1 cellular context compared by ENCODE assay signal in the genomic region with DNA sequence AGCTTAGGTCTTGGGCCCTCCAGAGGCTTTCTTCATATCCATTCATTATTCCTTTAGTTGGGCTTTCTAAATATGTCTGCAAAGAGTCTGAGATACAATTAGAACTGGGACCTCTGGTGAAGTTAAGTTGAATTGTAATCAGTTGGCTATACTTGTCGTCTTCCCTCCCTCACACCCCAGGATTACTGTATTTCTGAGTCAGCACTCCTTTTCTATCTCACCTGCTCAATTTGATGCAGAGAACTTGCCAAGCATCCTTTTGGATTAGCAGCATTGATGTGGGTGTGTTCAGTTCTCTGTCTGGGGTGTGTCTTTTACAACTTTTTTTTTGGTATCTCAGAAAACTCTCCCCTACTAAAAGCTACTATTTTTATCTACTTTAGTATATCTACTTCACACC.
TF ChIP-seq lines count a peak whose summit lies in the region.

No MANE protein-coding gene starts in this region.

TF ChIP-seq in K562, 482 proteins besides CTCF, POLR2A, EP300 and RAD21:
- TF ChIP-seq C11orf30 (IDR thresholded peaks at IDR 0.05; ENCODE audit: low read depth) (0 out of 2 replicates have a peak, but pooled peaks have one; percentile 28), RFX7 (CRISPR knock-in tag; IDR thresholded peaks at IDR 0.05) (no peak), MTA1 (IDR thresholded peaks at IDR 0.05; ENCODE audit: borderline replicate concordance) (no peak), CHD4 (IDR thresholded peaks at IDR 0.05; ENCODE audit: insufficient read depth, insufficient replicate concordance, low read depth, low read length, poor library complexity, severe bottlenecking) (no peak), L3MBTL2 (IDR thresholded peaks at IDR 0.05) (no peak), ESRRB (CRISPR knock-in tag; IDR thresholded peaks at IDR 0.05; ENCODE audit: borderline replicate concordance) (no peak), POU5F1 (IDR thresholded peaks at IDR 0.05; ENCODE audit: borderline replicate concordance, low read depth, low read length, partially characterized antibody) (no peak), EZH2 (IDR thresholded peaks at IDR 0.05; ENCODE audit: borderline replicate concordance, low read depth, low read length) (no peak), EHMT2 (IDR thresholded peaks at IDR 0.05) (no peak), ZNF316 (IDR thresholded peaks at IDR 0.05) (peak; percentile 56), ZNF311 (CRISPR knock-in tag; IDR thresholded peaks at IDR 0.05) (no peak)
- TF ChIP-seq, protein P1, sequence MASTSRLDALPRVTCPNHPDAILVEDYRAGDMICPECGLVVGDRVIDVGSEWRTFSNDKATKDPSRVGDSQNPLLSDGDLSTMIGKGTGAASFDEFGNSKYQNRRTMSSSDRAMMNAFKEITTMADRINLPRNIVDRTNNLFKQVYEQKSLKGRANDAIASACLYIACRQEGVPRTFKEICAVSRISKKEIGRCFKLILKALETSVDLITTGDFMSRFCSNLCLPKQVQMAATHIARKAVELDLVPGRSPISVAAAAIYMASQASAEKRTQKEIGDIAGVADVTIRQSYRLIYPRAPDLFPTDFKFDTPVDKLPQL (IDR thresholded peaks at IDR 0.05; ENCODE audit: extremely low read depth, insufficient read length) = no peak
- TF ChIP-seq, protein P2, sequence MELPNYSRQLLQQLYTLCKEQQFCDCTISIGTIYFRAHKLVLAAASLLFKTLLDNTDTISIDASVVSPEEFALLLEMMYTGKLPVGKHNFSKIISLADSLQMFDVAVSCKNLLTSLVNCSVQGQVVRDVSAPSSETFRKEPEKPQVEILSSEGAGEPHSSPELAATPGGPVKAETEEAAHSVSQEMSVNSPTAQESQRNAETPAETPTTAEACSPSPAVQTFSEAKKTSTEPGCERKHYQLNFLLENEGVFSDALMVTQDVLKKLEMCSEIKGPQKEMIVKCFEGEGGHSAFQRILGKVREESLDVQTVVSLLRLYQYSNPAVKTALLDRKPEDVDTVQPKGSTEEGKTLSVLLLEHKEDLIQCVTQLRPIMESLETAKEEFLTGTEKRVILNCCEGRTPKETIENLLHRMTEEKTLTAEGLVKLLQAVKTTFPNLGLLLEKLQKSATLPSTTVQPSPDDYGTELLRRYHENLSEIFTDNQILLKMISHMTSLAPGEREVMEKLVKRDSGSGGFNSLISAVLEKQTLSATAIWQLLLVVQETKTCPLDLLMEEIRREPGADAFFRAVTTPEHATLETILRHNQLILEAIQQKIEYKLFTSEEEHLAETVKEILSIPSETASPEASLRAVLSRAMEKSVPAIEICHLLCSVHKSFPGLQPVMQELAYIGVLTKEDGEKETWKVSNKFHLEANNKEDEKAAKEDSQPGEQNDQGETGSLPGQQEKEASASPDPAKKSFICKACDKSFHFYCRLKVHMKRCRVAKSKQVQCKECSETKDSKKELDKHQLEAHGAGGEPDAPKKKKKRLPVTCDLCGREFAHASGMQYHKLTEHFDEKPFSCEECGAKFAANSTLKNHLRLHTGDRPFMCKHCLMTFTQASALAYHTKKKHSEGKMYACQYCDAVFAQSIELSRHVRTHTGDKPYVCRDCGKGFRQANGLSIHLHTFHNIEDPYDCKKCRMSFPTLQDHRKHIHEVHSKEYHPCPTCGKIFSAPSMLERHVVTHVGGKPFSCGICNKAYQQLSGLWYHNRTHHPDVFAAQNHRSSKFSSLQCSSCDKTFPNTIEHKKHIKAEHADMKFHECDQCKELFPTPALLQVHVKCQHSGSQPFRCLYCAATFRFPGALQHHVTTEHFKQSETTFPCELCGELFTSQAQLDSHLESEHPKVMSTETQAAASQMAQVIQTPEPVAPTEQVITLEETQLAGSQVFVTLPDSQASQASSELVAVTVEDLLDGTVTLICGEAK (IDR thresholded peaks at IDR 0.05) = no peak
- TF ChIP-seq, protein P2 (CRISPR knock-in tag; IDR thresholded peaks at IDR 0.05) = no peak
